In genomic region chr7:105596866-105597265, GRCh38 we compare ENCODE assay signal across 24 cellular contexts. TPM values are rescaled to one million over a fixed set of nuclear protein-coding genes. Genes with fewer than 3 reads are reported as not detected.
"Had no signal": no experiment of that assay in that cellular context is flagged by ENCODE, and none has a peak within 500 bp of the region (broad histone marks: within the 10 kb centered on the region; RNA-seq: fewer than 3 reads in every experiment).

No MANE protein-coding gene starts in this region.

- H3K4me3 ChIP-seq: colonic mucosa, hepatocyte, spleen, tibial artery, upper lobe of left lung, uterus had no signal

- H3K9me3 ChIP-seq: colonic mucosa, spleen, tibial artery, upper lobe of left lung, uterus had no signal

- H3K4me3 Mint-ChIP-seq: natural killer cell treated with Interleukin-12 subunit alpha and Interleukin-12 subunit beta and Interleukin-15 and Interleukin-18, amount 100 ng/mL, for 72 hours; stimulated activated memory B cell treated with anti-CD40 and anti-IgM and Interleukin-4, amounts not matched to agents 10 μg/mL and 1 μg/mL and 100 μg/mL, for 72 hours; stimulated activated naive CD8-positive, alpha-beta T cell treated with anti-CD3 and anti-CD28 coated beads, Interleukin-15, Interleukin-2, amounts not matched to agents 100 ng/mL and 50 ng/mL, for 24 hours had no signal

- H3K27ac ChIP-seq: colonic mucosa, hepatocyte, spleen, tibial artery, upper lobe of left lung, uterus had no signal

- H3K79me2 ChIP-seq: hepatocyte had no signal

- H2AFZ ChIP-seq: hepatocyte had no signal

- H3K36me3 ChIP-seq: colonic mucosa, spleen, tibial artery, upper lobe of left lung, uterus had no signal

- H3K27ac Mint-ChIP-seq: natural killer cell treated with Interleukin-12 subunit alpha and Interleukin-12 subunit beta and Interleukin-15 and Interleukin-18, amount 100 ng/mL, for 72 hours; stimulated activated memory B cell treated with anti-CD40 and anti-IgM and Interleukin-4, amounts not matched to agents 10 μg/mL and 1 μg/mL and 100 μg/mL, for 72 hours; stimulated activated naive CD8-positive, alpha-beta T cell treated with anti-CD3 and anti-CD28 coated beads, Interleukin-15, Interleukin-2, amounts not matched to agents 100 ng/mL and 50 ng/mL, for 24 hours had no signal

- H3K27me3 Mint-ChIP-seq: stimulated activated memory B cell treated with anti-CD40 and anti-IgM and Interleukin-4, amounts not matched to agents 10 μg/mL and 1 μg/mL and 100 μg/mL, for 72 hours had no signal

- H3K36me3 Mint-ChIP-seq: natural killer cell treated with Interleukin-12 subunit alpha and Interleukin-12 subunit beta and Interleukin-15 and Interleukin-18, amount 100 ng/mL, for 72 hours; stimulated activated memory B cell treated with anti-CD40 and anti-IgM and Interleukin-4, amounts not matched to agents 10 μg/mL and 1 μg/mL and 100 μg/mL, for 72 hours had no signal

- H3K4me2 ChIP-seq: hepatocyte had no signal

- H3K9me3 Mint-ChIP-seq: natural killer cell treated with Interleukin-12 subunit alpha and Interleukin-12 subunit beta and Interleukin-15 and Interleukin-18, amount 100 ng/mL, for 72 hours; stimulated activated memory B cell treated with anti-CD40 and anti-IgM and Interleukin-4, amounts not matched to agents 10 μg/mL and 1 μg/mL and 100 μg/mL, for 72 hours; stimulated activated naive CD8-positive, alpha-beta T cell treated with anti-CD3 and anti-CD28 coated beads, Interleukin-15, Interleukin-2, amounts not matched to agents 100 ng/mL and 50 ng/mL, for 24 hours had no signal

- H3K4me1 ChIP-seq: colonic mucosa, spleen, tibial artery, uterus had no signal

- DNase-seq: colonic mucosa; effector CD4-positive, alpha-beta T cell; foreskin melanocyte; head of caudate nucleus; mammary epithelial cell; midbrain; spleen; stimulated activated CD4-positive, alpha-beta T cell treated with anti-CD3 and anti-CD28 coated beads, Interleukin-15, amount 100 ng/mL, for 24 hours; stimulated activated CD4-positive, alpha-beta T cell treated with anti-CD3 and anti-CD28 coated beads, Interleukin-1b, Interleukin-23, amount 100 ng/mL, for 48 hours; stimulated activated CD4-positive, alpha-beta T cell treated with anti-CD3 and anti-CD28 coated beads, Interleukin-4, amount 100 ng/mL, for 24 hours; tibial artery; upper lobe of left lung; uterus had no signal

- ATAC-seq: left lobe of liver; natural killer cell treated with Interleukin-12 subunit alpha and Interleukin-12 subunit beta and Interleukin-15 and Interleukin-18, amount 100 ng/mL, for 72 hours; sciatic nerve; stimulated activated memory B cell treated with anti-CD40 and anti-IgM and Interleukin-4, amounts not matched to agents 10 μg/mL and 1 μg/mL and 100 μg/mL, for 72 hours had no signal

- H3K27me3 ChIP-seq: colonic mucosa, hepatocyte, spleen, tibial artery, upper lobe of left lung, uterus had no signal

RNA-seq across cellular contexts. Expression of gene EFCAB10, which starts 15.6 kb away (rescaled TPM):
- total RNA-seq: colonic mucosa; dermis microvascular lymphatic vessel endothelial cell; hepatocyte; left lobe of liver; lower leg skin; natural killer cell treated with Interleukin-12 subunit alpha and Interleukin-12 subunit beta and Interleukin-15 and Interleukin-18, amount 100 ng/mL, for 72 hours; osteoblast; pulmonary artery endothelial cell; sciatic nerve; skeletal muscle tissue had no signal
- polyA plus RNA-seq: mammary epithelial cell had no signal
